In genomic region chr14:91918159-91918883, GRCh38 we compare ENCODE assay signal across 2 cellular contexts.
TF ChIP-seq lines count a peak whose summit lies in the region.

No MANE protein-coding gene starts in this region.

TF ChIP-seq in IMR-90, 13 proteins besides CTCF, POLR2A, EP300 and RAD21:
- TF ChIP-seq CEBPB (IDR thresholded peaks at IDR 0.05; ENCODE audit: low read depth, low read length) = peak; percentile 39; the same call in 1 of the 2 replicates
- TF ChIP-seq SMC3 (IDR thresholded peaks at IDR 0.05; ENCODE audit: low read depth, low read length) = no peak
TF ChIP-seq in IMR-90: peak in this region for 1.

TF ChIP-seq in HepG2, 621 proteins besides CTCF, POLR2A, EP300 and RAD21:
- TF ChIP-seq STAG1 (CRISPR knock-in tag; IDR thresholded peaks at IDR 0.05) (no peak), MAFK (conservative IDR thresholded peaks at IDR 0.05 in 1 of 2, IDR thresholded peaks at IDR 0.05 in 1 of 2; ENCODE audit: low read length in 2 of 2) (peak; percentile 2 to 22; a peak in 1 of 4 replicates)
